ENCODE assay signal across 14 cellular contexts in genomic region chr12:101743242-101743641, GRCh38. TPM values are rescaled to one million over a fixed set of nuclear protein-coding genes. Genes with fewer than 3 reads are reported as not detected.
DNase-seq lines count a peak whose midpoint lies in the region; ATAC-seq and TF ChIP-seq lines count a peak whose summit lies in the region.
"Had no signal": no experiment of that assay in that cellular context is flagged by ENCODE, and none has a peak within 500 bp of the region (broad histone marks: within the 10 kb centered on the region; RNA-seq: fewer than 3 reads in every experiment).

No MANE protein-coding gene starts in this region.

- no peaks in the 10 kb centered on the region for H3K27me3 Mint-ChIP-seq in activated naive CD4-positive, alpha-beta T cell treated with anti-CD3 and anti-CD28 coated beads, Interleukin-2, amount 10 ng/mL, durations not matched to agents 7 days and 5 days
- peaks cover 1% of the 10 kb centered on the region for H3K27me3 Mint-ChIP-seq in endothelial cell (ENCODE audit: unreplicated experiment)
- no peaks in the 10 kb centered on the region for H3K27me3 Mint-ChIP-seq in T-helper 2 cell treated with Interferon-gamma antibody and Interleukin-4, amounts not matched to agents 5 μg/mL and 100 μg/mL, for 36 hours (ENCODE audit: low read depth)

- no peak for DNase-seq in activated naive CD4-positive, alpha-beta T cell treated with anti-CD3 and anti-CD28 coated beads, Interleukin-2, amount 10 ng/mL, durations not matched to agents 7 days and 5 days
- DNase-seq in activated naive CD4-positive, alpha-beta T cell treated with anti-CD3 and anti-CD28 coated beads, Interleukin-2, amount 50 U/mL, for 16 hours = no peak
- DNase-seq in endothelial cell (ENCODE audit: low spot score) (no peak), thyroid gland (peak; percentile 32 to 40), breast epithelium (ENCODE audit: low spot score in 2 of 2) (no peak), NCI-H1436 (lab: John Stamatoyannopoulos, UW) (no peak)
- no peak for DNase-seq in T-helper 2 cell treated with Interferon-gamma antibody and Interleukin-4, amounts not matched to agents 5 μg/mL and 100 μg/mL, for 36 hours (ENCODE audit: low spot score)
- DNase-seq: mammary epithelial cell; NCI-H446; pancreas; stimulated activated CD4-positive, alpha-beta T cell treated with anti-CD3 and anti-CD28 coated beads, Interleukin-12 subunit alpha, Interleukin-12 subunit beta, amount 100 ng/mL, for 4 hours; upper lobe of right lung had no signal

- CTCF ChIA-PET in activated naive CD4-positive, alpha-beta T cell treated with anti-CD3 and anti-CD28 coated beads, Interleukin-2, amount 10 ng/mL, durations not matched to agents 7 days and 5 days (lab: Charles Lee) = interaction anchor here (1.0 kb wide), 1 partner anchor 328 kb away, joined by 3 read pairs; no protein-coding TSS in a partner anchor

- intact Hi-C loops in thyroid gland (cut with DNase I) = no loop called here
- intact Hi-C loops in breast epithelium (cut with DNase I; ENCODE audit: low total_unique reads) = no loop called here

- TF ChIP-seq CTCF in endothelial cell (IDR thresholded peaks at IDR 0.05; ENCODE audit: unreplicated experiment) (no peak), thyroid gland (IDR thresholded peaks at IDR 0.05) (no peak), breast epithelium (IDR thresholded peaks at IDR 0.05) (no peak)

- H3K4me3 ChIP-seq in thyroid gland (replicated peaks in 1 of 3) (no peak overlapping the region), breast epithelium (no peak overlapping the region)
- H3K4me3 ChIP-seq: esophagus muscularis mucosa, pancreas, upper lobe of right lung had no signal

- peaks cover 8 to 14% of the 10 kb centered on the region in 2 donors for H3K36me3 ChIP-seq in thyroid gland
- H3K36me3 ChIP-seq in breast epithelium = peaks cover 6% of the 10 kb centered on the region

- H3K4me3 Mint-ChIP-seq in activated naive CD4-positive, alpha-beta T cell treated with anti-CD3 and anti-CD28 coated beads, Interleukin-2, amount 10 ng/mL, durations not matched to agents 7 days and 5 days = no peak overlapping the region
- peak overlapping the region; percentile 12 for H3K4me3 Mint-ChIP-seq in endothelial cell (ENCODE audit: unreplicated experiment)
- H3K4me3 Mint-ChIP-seq in T-helper 2 cell treated with Interferon-gamma antibody and Interleukin-4, amounts not matched to agents 5 μg/mL and 100 μg/mL, for 36 hours = no peak overlapping the region

- H3K27me3 ChIP-seq in thyroid gland = no peaks in the 10 kb centered on the region
- no peaks in the 10 kb centered on the region for H3K27me3 ChIP-seq in breast epithelium
- H3K27me3 ChIP-seq: esophagus muscularis mucosa, pancreas, upper lobe of right lung had no signal

- no peaks in the 10 kb centered on the region for H3K9me3 Mint-ChIP-seq in activated naive CD4-positive, alpha-beta T cell treated with anti-CD3 and anti-CD28 coated beads, Interleukin-2, amount 10 ng/mL, durations not matched to agents 7 days and 5 days
- H3K9me3 Mint-ChIP-seq in endothelial cell (ENCODE audit: unreplicated experiment) = no peaks in the 10 kb centered on the region
- no peaks in the 10 kb centered on the region for H3K9me3 Mint-ChIP-seq in T-helper 2 cell treated with Interferon-gamma antibody and Interleukin-4, amounts not matched to agents 5 μg/mL and 100 μg/mL, for 36 hours

- peaks cover 30% of the 10 kb centered on the region for H3K36me3 Mint-ChIP-seq in activated naive CD4-positive, alpha-beta T cell treated with anti-CD3 and anti-CD28 coated beads, Interleukin-2, amount 10 ng/mL, durations not matched to agents 7 days and 5 days
- H3K36me3 Mint-ChIP-seq in endothelial cell (ENCODE audit: low read depth, unreplicated experiment) = no peaks in the 10 kb centered on the region
- H3K36me3 Mint-ChIP-seq in T-helper 2 cell treated with Interferon-gamma antibody and Interleukin-4, amounts not matched to agents 5 μg/mL and 100 μg/mL, for 36 hours (ENCODE audit: low read depth) = peaks cover 31% of the 10 kb centered on the region

- H3K9me3 ChIP-seq in thyroid gland (no peaks in the 10 kb centered on the region), breast epithelium (no peaks in the 10 kb centered on the region)
- H3K9me3 ChIP-seq: esophagus muscularis mucosa, pancreas, upper lobe of right lung had no signal

- peaks cover 21 to 25% of the 10 kb centered on the region in 2 donors for H3K4me1 ChIP-seq in thyroid gland
- no peaks in the 10 kb centered on the region for H3K4me1 ChIP-seq in breast epithelium

- 68 to 75% methylated on average over 1 of the region's 1 CpG for WGBS in thyroid gland, 2 donors

- H3K4me1 Mint-ChIP-seq in activated naive CD4-positive, alpha-beta T cell treated with anti-CD3 and anti-CD28 coated beads, Interleukin-2, amount 10 ng/mL, durations not matched to agents 7 days and 5 days = peaks cover 16% of the 10 kb centered on the region
- H3K4me1 Mint-ChIP-seq in endothelial cell (ENCODE audit: unreplicated experiment) = no peaks in the 10 kb centered on the region
- H3K4me1 Mint-ChIP-seq in T-helper 2 cell treated with Interferon-gamma antibody and Interleukin-4, amounts not matched to agents 5 μg/mL and 100 μg/mL, for 36 hours (ENCODE audit: low read depth) = peaks cover 4% of the 10 kb centered on the region

- ATAC-seq in HG03108 (IDR thresholded peaks at IDR 0.05; ENCODE audit: unreplicated experiment) = peak; percentile 4
- ATAC-seq: pancreas, upper lobe of right lung had no signal

- no peak for TF ChIP-seq POLR2A in thyroid gland (IDR thresholded peaks at IDR 0.05)
- no peak for TF ChIP-seq POLR2A in breast epithelium (IDR thresholded peaks at IDR 0.05)

- H3K27ac Mint-ChIP-seq in activated naive CD4-positive, alpha-beta T cell treated with anti-CD3 and anti-CD28 coated beads, Interleukin-2, amount 10 ng/mL, durations not matched to agents 7 days and 5 days = peak overlapping the region; percentile 6
- no peak overlapping the region for H3K27ac Mint-ChIP-seq in endothelial cell (ENCODE audit: unreplicated experiment)
- H3K27ac Mint-ChIP-seq in T-helper 2 cell treated with Interferon-gamma antibody and Interleukin-4, amounts not matched to agents 5 μg/mL and 100 μg/mL, for 36 hours = no peak overlapping the region

- H3K27ac ChIP-seq in thyroid gland = peak overlapping the region; percentile 84 to 96 (median 95)
- H3K27ac ChIP-seq in breast epithelium = no peak overlapping the region
- H3K27ac ChIP-seq: esophagus muscularis mucosa, pancreas, upper lobe of right lung had no signal

RNA-seq across cellular contexts. Expression of gene SYCP3, which starts 4.0 kb away (rescaled TPM):
- total RNA-seq in endothelial cell (ENCODE audit: unreplicated experiment) (not detected), thyroid gland (under 1 TPM in 1 of 4 donors, not detected in 3; 0.67 TPM), breast epithelium (under 1 TPM in 2 of 3 donors, not detected in 1; 0.16 to 0.33 TPM)
- total RNA-seq: esophagus muscularis mucosa had no signal

RNA-seq across cellular contexts. Expression of gene CHPT1, which starts 45.8 kb away (rescaled TPM):
- total RNA-seq in endothelial cell (ENCODE audit: unreplicated experiment) = 6.2 TPM
- total RNA-seq in thyroid gland = 100 to 1,000 TPM in 3 of 4 donors, 10 to 100 TPM in 1; 94.5 to 177 (median 150) TPM
- total RNA-seq in breast epithelium = 100 to 1,000 TPM; 148 to 334 (median 278) TPM

Comparison
In these comparisons a context has a peak if more than half of its experiments do, and no peak if none do; other contexts are left out.
1. DNase-seq: peak in thyroid gland (2 of 2); none in activated naive CD4-positive, alpha-beta T cell treated with anti-CD3 and anti-CD28 coated beads, Interleukin-2, amount 10 ng/mL, durations not matched to agents 7 days and 5 days (single experiment), activated naive CD4-positive, alpha-beta T cell treated with anti-CD3 and anti-CD28 coated beads, Interleukin-2, amount 50 U/mL, for 16 hours (single experiment), endothelial cell (single experiment), breast epithelium (0 of 2), T-helper 2 cell treated with Interferon-gamma antibody and Interleukin-4, amounts not matched to agents 5 μg/mL and 100 μg/mL, for 36 hours (single experiment) and NCI-H1436 (single experiment).
2. H3K27ac ChIP-seq: peak in thyroid gland (3 of 3); none in breast epithelium (0 of 2).
3. RNA of gene CHPT1, which starts 45.8 kb away (total RNA-seq): 148 to 334 TPM in breast epithelium and 94.5 to 177 TPM in thyroid gland; 6.2 TPM in endothelial cell (single experiment); every median in the first group is over 10 times any median in the second.